In genomic region chrX:36364262-36364661, GRCh38 we compare ENCODE assay signal across 1 cellular context.
TF ChIP-seq lines count a peak whose summit lies in the region.

No MANE protein-coding gene starts in this region.

TF ChIP-seq in HEK293, 187 proteins besides CTCF, POLR2A, EP300 and RAD21 (continued from another document):
- TF ChIP-seq TSHZ1 (tag by site-specific recombination; IDR thresholded peaks at IDR 0.05; ENCODE audit: borderline replicate concordance), result no peak
- TF ChIP-seq ZBTB7A (tag by site-specific recombination; IDR thresholded peaks at IDR 0.05; ENCODE audit: low read depth), result no peak
- no peak for TF ChIP-seq ZNF596 (tag by site-specific recombination; IDR thresholded peaks at IDR 0.05)
- TF ChIP-seq KLF9 (tag by site-specific recombination; IDR thresholded peaks at IDR 0.05; ENCODE audit: low read depth), result no peak
- TF ChIP-seq ZNF677 (tag by site-specific recombination; IDR thresholded peaks at IDR 0.05), result no peak
- TF ChIP-seq ZNF26 (tag by site-specific recombination; IDR thresholded peaks at IDR 0.05), result no peak
- no peak for TF ChIP-seq ZNF48 (tag by site-specific recombination; IDR thresholded peaks at IDR 0.05)
- TF ChIP-seq ZNF629 (tag by site-specific recombination; IDR thresholded peaks at IDR 0.05), result no peak
- TF ChIP-seq ZNF426 (tag by site-specific recombination; IDR thresholded peaks at IDR 0.05), result peak; percentile 53
- no peak for TF ChIP-seq ZNF549 (tag by site-specific recombination; IDR thresholded peaks at IDR 0.05)
- no peak for TF ChIP-seq ZNF501 (tag by site-specific recombination; IDR thresholded peaks at IDR 0.05)
- TF ChIP-seq ZBTB11 (tag by site-specific recombination; conservative IDR thresholded peaks at IDR 0.05; ENCODE audit: low read depth), result peak; percentile 49
- peak; percentile 59 for TF ChIP-seq ZNF555 (tag by site-specific recombination; conservative IDR thresholded peaks at IDR 0.05)
- TF ChIP-seq ZNF777 (tag by site-specific recombination; IDR thresholded peaks at IDR 0.05; ENCODE audit: borderline replicate concordance), result no peak
- TF ChIP-seq ZNF394 (tag by site-specific recombination; IDR thresholded peaks at IDR 0.05; ENCODE audit: borderline replicate concordance), result peak; percentile 48; the same call in 1 of the 2 replicates
- TF ChIP-seq SP3 (tag by site-specific recombination; IDR thresholded peaks at IDR 0.05), result no peak
- no peak for TF ChIP-seq ZNF558 (tag by site-specific recombination; IDR thresholded peaks at IDR 0.05)
- TF ChIP-seq ZNF660 (tag by site-specific recombination; IDR thresholded peaks at IDR 0.05), result no peak
- 0 out of 2 replicates have a peak, but pooled peaks have one; percentile 14 for TF ChIP-seq ZNF560 (tag by site-specific recombination; IDR thresholded peaks at IDR 0.05; ENCODE audit: borderline replicate concordance)
- TF ChIP-seq GLI4 (tag by site-specific recombination; IDR thresholded peaks at IDR 0.05), result no peak
- TF ChIP-seq ZNF2 (tag by site-specific recombination; IDR thresholded peaks at IDR 0.05), result no peak
